Comparison of ENCODE assay signal across 9 cellular contexts in genomic region chr6:83430606-83431544, GRCh38. TPM values are rescaled to one million over a fixed set of nuclear protein-coding genes. Genes with fewer than 3 reads are reported as not detected.
A peak's percentile ranks its signal among the peaks of the same experiment; 100 is the strongest.
DNase-seq lines count a peak whose midpoint lies in the region; ATAC-seq, FAIRE-seq and TF ChIP-seq lines count a peak whose summit lies in the region.
"Had no signal": no experiment of that assay in that cellular context is flagged by ENCODE, and none has a peak within 500 bp of the region (broad histone marks: within the 10 kb centered on the region; RNA-seq: fewer than 3 reads in every experiment).

TSS of gene ME1 (minus strand) at chr6:83431051. CDS start at chr6:83430954, 97 bp downstream.

- TF ChIP-seq POLR2A in H54 (IDR thresholded peaks at IDR 0.05; ENCODE audit: low read depth, low read length): peak; percentile 71

- FAIRE-seq in H54 (lab: Jason Lieb, UNC): peak; percentile 84
- FAIRE-seq: A204.1 had no signal

- H3K36me3 Mint-ChIP-seq in activated CD8-positive, alpha-beta T cell treated with anti-CD3 and anti-CD28 coated beads, Interleukin-2, amount 10 ng/mL, durations not matched to agents 7 days and 5 days (ENCODE audit: low read depth): no peaks in the 10 kb centered on the region
- H3K36me3 Mint-ChIP-seq in mesothelial cell of epicardium: peaks cover 6% of the 10 kb centered on the region
- H3K36me3 Mint-ChIP-seq in stimulated activated naive B cell treated with anti-CD40 and anti-IgM and Interleukin-4, amounts not matched to agents 10 μg/mL and 1 μg/mL and 100 μg/mL, for 72 hours: peaks cover 0 to 3% of the 10 kb centered on the region in 2 donors

- peaks cover 13% of the 10 kb centered on the region for H3K27me3 Mint-ChIP-seq in activated CD8-positive, alpha-beta T cell treated with anti-CD3 and anti-CD28 coated beads, Interleukin-2, amount 10 ng/mL, durations not matched to agents 7 days and 5 days (ENCODE audit: low read depth)
- no peaks in the 10 kb centered on the region for H3K27me3 Mint-ChIP-seq in mesothelial cell of epicardium (ENCODE audit: low read depth)
- peaks cover 29 to 33% of the 10 kb centered on the region in 2 donors for H3K27me3 Mint-ChIP-seq in stimulated activated naive B cell treated with anti-CD40 and anti-IgM and Interleukin-4, amounts not matched to agents 10 μg/mL and 1 μg/mL and 100 μg/mL, for 72 hours

- DNase-seq in DMS153 (lab: John Stamatoyannopoulos, UW): peak; percentile 15
- no peak for DNase-seq in DMS153 treated with DMSO at 0.1 percent for 48 hours (lab: John Stamatoyannopoulos, UW; ENCODE audit: unreplicated experiment)
- peak; percentile 89 for DNase-seq in H54 (ENCODE audit: insufficient read length, low spot score)
- peak; percentile 62 for DNase-seq in LHCN-M2 (ENCODE audit: low read depth)
- peak; percentile 21 for DNase-seq in activated CD8-positive, alpha-beta T cell treated with anti-CD3 and anti-CD28 coated beads, Interleukin-2, amount 10 ng/mL, durations not matched to agents 7 days and 5 days
- DNase-seq in epithelial cell of proximal tubule (ENCODE audit: low read depth): no peak
- DNase-seq in mesothelial cell of epicardium (ENCODE audit: low spot score in 2 of 2, unreplicated experiment in 2 of 2): peak; percentile 42 to 68
- peak; percentile 1 for DNase-seq in stimulated activated naive B cell treated with anti-CD40 and anti-IgM and Interleukin-4, amounts not matched to agents 10 μg/mL and 1 μg/mL and 100 μg/mL, for 72 hours

- no peak within 1 kb of the TSS for H3K4me3 Mint-ChIP-seq in activated CD8-positive, alpha-beta T cell treated with anti-CD3 and anti-CD28 coated beads, Interleukin-2, amount 10 ng/mL, durations not matched to agents 7 days and 5 days
- peak within 1 kb of the TSS; percentile 83 for H3K4me3 Mint-ChIP-seq in mesothelial cell of epicardium
- H3K4me3 Mint-ChIP-seq in stimulated activated naive B cell treated with anti-CD40 and anti-IgM and Interleukin-4, amounts not matched to agents 10 μg/mL and 1 μg/mL and 100 μg/mL, for 72 hours: peak within 1 kb of the TSS in 1 of 2 donors; percentile 69

- TF ChIP-seq CTCF in epithelial cell of proximal tubule (conservative IDR thresholded peaks at IDR 0.05; ENCODE audit: low read depth, low read length): no peak
- TF ChIP-seq CTCF in mesothelial cell of epicardium (IDR thresholded peaks at IDR 0.05; ENCODE audit: unreplicated experiment): no peak

- no peak within 1 kb of the TSS for H3K27ac Mint-ChIP-seq in activated CD8-positive, alpha-beta T cell treated with anti-CD3 and anti-CD28 coated beads, Interleukin-2, amount 10 ng/mL, durations not matched to agents 7 days and 5 days
- peak within 1 kb of the TSS; percentile 94 for H3K27ac Mint-ChIP-seq in mesothelial cell of epicardium
- H3K27ac Mint-ChIP-seq in stimulated activated naive B cell treated with anti-CD40 and anti-IgM and Interleukin-4, amounts not matched to agents 10 μg/mL and 1 μg/mL and 100 μg/mL, for 72 hours: peak within 1 kb of the TSS; percentile 37

- CTCF ChIA-PET in activated CD8-positive, alpha-beta T cell treated with anti-CD3 and anti-CD28 coated beads, Interleukin-2, amount 10 ng/mL, durations not matched to agents 7 days and 5 days (lab: Charles Lee): no interaction called here

- peak within 1 kb of the TSS; percentile 91 for H3K4me3 ChIP-seq in epithelial cell of proximal tubule (ENCODE audit: low read depth, low read length)

- H3K4me1 Mint-ChIP-seq in activated CD8-positive, alpha-beta T cell treated with anti-CD3 and anti-CD28 coated beads, Interleukin-2, amount 10 ng/mL, durations not matched to agents 7 days and 5 days (ENCODE audit: low read depth): no peaks in the 10 kb centered on the region
- H3K4me1 Mint-ChIP-seq in mesothelial cell of epicardium: peaks cover 24% of the 10 kb centered on the region
- peaks cover 3 to 7% of the 10 kb centered on the region in 2 donors for H3K4me1 Mint-ChIP-seq in stimulated activated naive B cell treated with anti-CD40 and anti-IgM and Interleukin-4, amounts not matched to agents 10 μg/mL and 1 μg/mL and 100 μg/mL, for 72 hours

- POLR2A ChIA-PET in activated CD8-positive, alpha-beta T cell treated with anti-CD3 and anti-CD28 coated beads, Interleukin-2, amount 10 ng/mL, durations not matched to agents 7 days and 5 days (lab: Charles Lee): no interaction called here

- peak; percentile 69 for ATAC-seq in activated CD8-positive, alpha-beta T cell treated with anti-CD3 and anti-CD28 coated beads, Interleukin-2, amount 10 ng/mL, durations not matched to agents 7 days and 5 days
- peak; percentile 68 to 74 for ATAC-seq in stimulated activated naive B cell treated with anti-CD40 and anti-IgM and Interleukin-4, amounts not matched to agents 10 μg/mL and 1 μg/mL and 100 μg/mL, for 72 hours (replicated peaks)

- no peaks in the 10 kb centered on the region for H3K9me3 Mint-ChIP-seq in activated CD8-positive, alpha-beta T cell treated with anti-CD3 and anti-CD28 coated beads, Interleukin-2, amount 10 ng/mL, durations not matched to agents 7 days and 5 days (ENCODE audit: insufficient read depth)
- H3K9me3 Mint-ChIP-seq in mesothelial cell of epicardium: peaks cover 9% of the 10 kb centered on the region
- H3K9me3 Mint-ChIP-seq in stimulated activated naive B cell treated with anti-CD40 and anti-IgM and Interleukin-4, amounts not matched to agents 10 μg/mL and 1 μg/mL and 100 μg/mL, for 72 hours: peaks cover 1 to 5% of the 10 kb centered on the region in 2 donors

RNA-seq across cellular contexts. Expression of gene ME1, which starts in this region (rescaled TPM):
- 6.4 and 8.1 TPM in 2 replicates for total RNA-seq in LHCN-M2 (2014; rRNA removed)
- 11.1 TPM for polyA plus RNA-seq in LHCN-M2 (2012)
- total RNA-seq in activated CD8-positive, alpha-beta T cell treated with anti-CD3 and anti-CD28 coated beads, Interleukin-2, amount 10 ng/mL, durations not matched to agents 7 days and 5 days: under 1 TPM in 1 of 2 experiments, not detected in 1; 0.08 TPM
- 13.3 and 20.0 TPM in 2 replicates for total RNA-seq in epithelial cell of proximal tubule
- total RNA-seq in mesothelial cell of epicardium: 9.0 to 9.6 TPM (median 9.4 TPM) in 3 replicates

Comparison
In these comparisons a context has a peak if more than half of its experiments do, and no peak if none do; other contexts are left out.
1. DNase-seq: peak in DMS153 (single experiment), H54 (single experiment), LHCN-M2 (single experiment), mesothelial cell of epicardium (2 of 2) and stimulated activated naive B cell treated with anti-CD40 and anti-IgM and Interleukin-4, amounts not matched to agents 10 μg/mL and 1 μg/mL and 100 μg/mL, for 72 hours (single experiment); none in DMS153 treated with DMSO at 0.1 percent for 48 hours (single experiment) and epithelial cell of proximal tubule (single experiment).
2. Peak in DNase-seq and ATAC-seq in activated CD8-positive, alpha-beta T cell treated with anti-CD3 and anti-CD28 coated beads, Interleukin-2, amount 10 ng/mL, durations not matched to agents 7 days and 5 days; RNA of the gene not detected or under 1 TPM.